ENCODE assay signal across 20 cellular contexts in genomic region chr10:83012866-83013265, GRCh38.
A peak's percentile ranks its signal among the peaks of the same experiment; 100 is the strongest.
DNase-seq lines count a peak whose midpoint lies in the region; TF ChIP-seq lines count a peak whose summit lies in the region.
"Had no signal": no experiment of that assay in that cellular context is flagged by ENCODE, and none has a peak within 500 bp of the region (broad histone marks: within the 10 kb centered on the region; RNA-seq: fewer than 3 reads in every experiment).

No MANE protein-coding gene starts in this region.

- H3K4me3 Mint-ChIP-seq in endodermal cell (no peak overlapping the region), osteocyte (ENCODE audit: unreplicated experiment) (no peak overlapping the region), progenitor cell of endocrine pancreas (ENCODE audit: low read depth) (no peak overlapping the region)
- H3K4me3 Mint-ChIP-seq: activated CD8-positive, alpha-beta memory T cell treated with anti-CD3 and anti-CD28 coated beads, Interleukin-2, amount 10 ng/mL, durations not matched to agents 7 days and 5 days had no signal

- WGBS in endodermal cell (ENCODE audit: insufficient coverage in 1 of 2, insufficient read length in 1 of 2), 2 experiments, result 68% methylated on average over 3 of the region's 3 CpGs
- WGBS in adrenal gland, 4 donors, result 30 to 63% (median 51%) methylated on average over 3 of the region's 3 CpGs

- no peaks in the 10 kb centered on the region for H3K36me3 Mint-ChIP-seq in endodermal cell (ENCODE audit: low read depth)
- no peaks in the 10 kb centered on the region for H3K36me3 Mint-ChIP-seq in osteocyte (ENCODE audit: unreplicated experiment)
- H3K36me3 Mint-ChIP-seq in progenitor cell of endocrine pancreas (ENCODE audit: insufficient read depth), result no peaks in the 10 kb centered on the region
- H3K36me3 Mint-ChIP-seq: activated CD8-positive, alpha-beta memory T cell treated with anti-CD3 and anti-CD28 coated beads, Interleukin-2, amount 10 ng/mL, durations not matched to agents 7 days and 5 days had no signal

- H3K9me3 ChIP-seq in endodermal cell (ENCODE audit: control insufficient read depth, low read length) (no peaks in the 10 kb centered on the region), adrenal gland (replicated peaks in 1 of 3) (no peaks in the 10 kb centered on the region)

- intact Hi-C loops in adrenal gland (cut with DNase I), result no loop called here

- no peak for TF ChIP-seq POLR2A in adrenal gland (IDR thresholded peaks at IDR 0.05)

- H3K9me3 Mint-ChIP-seq in endodermal cell (no peaks in the 10 kb centered on the region), osteocyte (ENCODE audit: unreplicated experiment) (no peaks in the 10 kb centered on the region), progenitor cell of endocrine pancreas (ENCODE audit: low read depth) (no peaks in the 10 kb centered on the region)

- no peak overlapping the region for H3K27ac ChIP-seq in endodermal cell (ENCODE audit: low read depth, low read length)
- H3K27ac ChIP-seq in adrenal gland, result no peak overlapping the region
- H3K27ac ChIP-seq: C4-2B, cardiac muscle cell had no signal

- no peaks in the 10 kb centered on the region for H3K4me1 ChIP-seq in endodermal cell (ENCODE audit: control insufficient read depth, insufficient read depth, low read length)
- H3K4me1 ChIP-seq in adrenal gland (replicated peaks in 1 of 2), result no peaks in the 10 kb centered on the region

- H3K4me3 ChIP-seq in endodermal cell (ENCODE audit: low read length) (no peak overlapping the region), adrenal gland (no peak overlapping the region)
- H3K4me3 ChIP-seq: cardiac muscle cell had no signal

- TF ChIP-seq CTCF in endodermal cell (conservative IDR thresholded peaks at IDR 0.05) (no peak), osteocyte (IDR thresholded peaks at IDR 0.05) (no peak), progenitor cell of endocrine pancreas (IDR thresholded peaks at IDR 0.05; ENCODE audit: unreplicated experiment) (no peak), adrenal gland (IDR thresholded peaks at IDR 0.05) (no peak)

- H3K36me3 ChIP-seq in endodermal cell (ENCODE audit: control insufficient read depth, insufficient read depth, low read length), result no peaks in the 10 kb centered on the region
- H3K36me3 ChIP-seq in adrenal gland (replicated peaks in 1 of 2), result no peaks in the 10 kb centered on the region
- H3K36me3 ChIP-seq: cardiac muscle cell had no signal

- H3K4me1 Mint-ChIP-seq in endodermal cell, result peaks cover 4% of the 10 kb centered on the region
- peaks cover 20% of the 10 kb centered on the region for H3K4me1 Mint-ChIP-seq in osteocyte (ENCODE audit: unreplicated experiment)
- no peaks in the 10 kb centered on the region for H3K4me1 Mint-ChIP-seq in progenitor cell of endocrine pancreas (ENCODE audit: low read depth)
- H3K4me1 Mint-ChIP-seq: activated CD8-positive, alpha-beta memory T cell treated with anti-CD3 and anti-CD28 coated beads, Interleukin-2, amount 10 ng/mL, durations not matched to agents 7 days and 5 days had no signal

- DNase-seq in ELF-1 (ENCODE audit: low read depth, low spot score), result peak; percentile 56
- DNase-seq in RPMI7951 (ENCODE audit: low read depth), result peak; percentile 76
- no peak for DNase-seq in endodermal cell
- no peak for DNase-seq in osteocyte (ENCODE audit: extremely low spot score, unreplicated experiment)
- DNase-seq in progenitor cell of endocrine pancreas (ENCODE audit: low spot score, unreplicated experiment), result no peak
- no peak for DNase-seq in DMS 273 treated with DMSO at 0.1 percent for 48 hours (lab: John Stamatoyannopoulos, UW)
- no peak for DNase-seq in NCI-H1930 (lab: John Stamatoyannopoulos, UW)
- no peak for DNase-seq in adrenal gland
- DNase-seq: activated CD8-positive, alpha-beta memory T cell treated with anti-CD3 and anti-CD28 coated beads, Interleukin-2, amount 10 ng/mL, durations not matched to agents 7 days and 5 days; activated effector memory CD4-positive, alpha-beta T cell treated with anti-CD3 and anti-CD28 coated beads, Interleukin-2, amount 50 U/mL, for 16 hours; glutamatergic neuron; Kasumi-1; kidney glomerular epithelial cell; NCI-H2081 treated with DMSO at 0.1 percent for 48 hours; NCI-H526 treated with DMSO at 0.1 percent for 48 hours; small intestine; stimulated activated naive CD4-positive, alpha-beta T cell treated with Interleukin-2 at 50 U/mL for 16 hours; T-helper 1 cell had no signal

- H3K9ac ChIP-seq in endodermal cell (ENCODE audit: extremely low read depth, low read length, poor library complexity, severe bottlenecking), result no peak overlapping the region

- H3K27me3 ChIP-seq in endodermal cell (ENCODE audit: control insufficient read depth, insufficient read depth, low read length, poor library complexity, severe bottlenecking) (no peaks in the 10 kb centered on the region), adrenal gland (no peaks in the 10 kb centered on the region)
- H3K27me3 ChIP-seq: cardiac muscle cell had no signal

- H3K27ac Mint-ChIP-seq in endodermal cell, result peak overlapping the region; percentile 19
- H3K27ac Mint-ChIP-seq in osteocyte (ENCODE audit: unreplicated experiment), result peak overlapping the region; percentile 80
- no peak overlapping the region for H3K27ac Mint-ChIP-seq in progenitor cell of endocrine pancreas
- H3K27ac Mint-ChIP-seq: activated CD8-positive, alpha-beta memory T cell treated with anti-CD3 and anti-CD28 coated beads, Interleukin-2, amount 10 ng/mL, durations not matched to agents 7 days and 5 days had no signal

- H3K27me3 Mint-ChIP-seq in endodermal cell (ENCODE audit: insufficient read depth) (no peaks in the 10 kb centered on the region), osteocyte (ENCODE audit: unreplicated experiment) (no peaks in the 10 kb centered on the region), progenitor cell of endocrine pancreas (no peaks in the 10 kb centered on the region)
- H3K27me3 Mint-ChIP-seq: activated CD8-positive, alpha-beta memory T cell treated with anti-CD3 and anti-CD28 coated beads, Interleukin-2, amount 10 ng/mL, durations not matched to agents 7 days and 5 days had no signal

Comparison
In these comparisons a context has a peak if more than half of its experiments do, and no peak if none do; other contexts are left out.
1. DNase-seq: peak in ELF-1 (single experiment) and RPMI7951 (single experiment); none in endodermal cell (single experiment), osteocyte (single experiment), progenitor cell of endocrine pancreas (single experiment), DMS 273 treated with DMSO at 0.1 percent for 48 hours (single experiment), NCI-H1930 (0 of 2) and adrenal gland (0 of 7).